ENCODE assay signal across 2 cellular contexts in the genomic region with DNA sequence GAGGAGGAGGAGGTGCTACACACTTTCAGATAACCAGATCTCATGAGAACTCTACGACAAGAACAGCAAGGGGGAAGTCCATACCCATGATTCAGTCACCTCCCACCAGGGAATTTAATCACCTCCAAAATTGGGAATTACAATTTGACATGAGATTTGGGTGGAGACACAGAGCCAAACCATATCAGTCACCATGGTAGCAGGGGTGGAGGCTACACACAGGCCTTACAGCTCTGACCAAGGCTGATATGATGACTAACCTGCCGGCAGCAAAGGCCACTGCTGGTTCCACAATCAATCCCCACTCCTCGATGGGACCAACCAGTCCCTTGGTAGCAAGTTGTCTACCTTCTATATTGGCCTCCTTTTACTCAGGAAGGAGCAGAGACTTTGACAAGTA.
TF ChIP-seq lines count a peak whose summit lies in the region.

No MANE protein-coding gene starts in this region.

TF ChIP-seq in IMR-90, 13 proteins besides CTCF, POLR2A, EP300 and RAD21:
- TF ChIP-seq CHD1 (IDR thresholded peaks at IDR 0.05; ENCODE audit: low read depth, low read length), result no peak
- TF ChIP-seq CEBPB (IDR thresholded peaks at IDR 0.05; ENCODE audit: low read depth, low read length), result no peak
- TF ChIP-seq, protein P1, sequence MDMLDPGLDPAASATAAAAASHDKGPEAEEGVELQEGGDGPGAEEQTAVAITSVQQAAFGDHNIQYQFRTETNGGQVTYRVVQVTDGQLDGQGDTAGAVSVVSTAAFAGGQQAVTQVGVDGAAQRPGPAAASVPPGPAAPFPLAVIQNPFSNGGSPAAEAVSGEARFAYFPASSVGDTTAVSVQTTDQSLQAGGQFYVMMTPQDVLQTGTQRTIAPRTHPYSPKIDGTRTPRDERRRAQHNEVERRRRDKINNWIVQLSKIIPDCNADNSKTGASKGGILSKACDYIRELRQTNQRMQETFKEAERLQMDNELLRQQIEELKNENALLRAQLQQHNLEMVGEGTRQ (IDR thresholded peaks at IDR 0.05; ENCODE audit: low read depth, low read length), result no peak
- no peak for TF ChIP-seq BHLHE40 (IDR thresholded peaks at IDR 0.05; ENCODE audit: low read depth, low read length)
- no peak for TF ChIP-seq RFX5 (IDR thresholded peaks at IDR 0.05; ENCODE audit: low read depth, low read length)
TF ChIP-seq in IMR-90: peak in this region for 0.

TF ChIP-seq in K562, 482 proteins besides CTCF, POLR2A, EP300 and RAD21:
- peak; percentile 17; the same call in 1 of the 2 replicates for TF ChIP-seq RFX1 (IDR thresholded peaks at IDR 0.05)
- TF ChIP-seq KLF16 (IDR thresholded peaks at IDR 0.05), result no peak
